Comparison of ENCODE assay signal across 28 cellular contexts in the genomic region with DNA sequence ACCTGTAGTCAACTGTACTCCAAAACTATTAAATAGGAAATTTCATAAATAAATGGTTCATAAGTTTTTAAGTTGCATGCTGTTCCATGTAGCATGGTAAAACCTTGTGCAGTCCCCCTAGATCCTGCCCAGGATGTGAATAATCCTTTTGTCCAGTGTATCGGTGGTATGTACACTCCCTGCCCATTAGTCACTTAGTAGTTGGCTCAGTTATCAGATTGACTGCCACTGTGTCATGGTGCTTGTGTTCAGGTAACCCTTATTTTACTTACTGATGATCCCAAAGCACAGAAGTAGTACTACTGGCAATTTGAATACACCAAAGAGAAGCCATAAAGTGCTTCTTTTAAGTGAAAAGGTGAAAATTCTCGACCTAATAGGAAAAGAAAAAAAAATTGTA.
DNase-seq lines count a peak whose midpoint lies in the region; ATAC-seq and TF ChIP-seq lines count a peak whose summit lies in the region.
"Had no signal": no experiment of that assay in that cellular context is flagged by ENCODE, and none has a peak within 500 bp of the region (broad histone marks: within the 10 kb centered on the region; RNA-seq: fewer than 3 reads in every experiment).

No MANE protein-coding gene starts in this region.

- peaks cover 7% of the 10 kb centered on the region for H3K4me1 Mint-ChIP-seq in Calu3 (ENCODE audit: low read depth, unreplicated experiment)
- H3K4me1 Mint-ChIP-seq: activated CD4-positive, alpha-beta memory T cell treated with anti-CD3 and anti-CD28 coated beads, Interleukin-2, amount 10 ng/mL, durations not matched to agents 7 days and 5 days; activated naive CD8-positive, alpha-beta T cell treated with anti-CD3 and anti-CD28 coated beads for 36 hours; CD4-positive, alpha-beta memory T cell; IgD-negative memory B cell; naive B cell had no signal

- intact Hi-C loops in Calu3 (cut with micrococcal nuclease; ENCODE audit: unreplicated experiment), result no loop called here
- intact Hi-C loops in PC-3 (cut with micrococcal nuclease), result loop anchor here (2.0 kb wide), 1 partner anchor 19 kb away; no protein-coding TSS in a partner anchor
- intact Hi-C loops in left cardiac atrium (cut with DNase I), result no loop called here

- POLR2A ChIA-PET in PC-3 (lab: Charles Lee; ENCODE audit: unreplicated experiment), result no interaction called here

- H3K36me3 ChIP-seq in PC-3 (ENCODE audit: low read depth, low read length), result no peaks in the 10 kb centered on the region
- H3K36me3 ChIP-seq: left ventricle myocardium inferior, neutrophil, sigmoid colon, uterus had no signal

- DNase-seq in Calu3 (peak; percentile 22), PC-3 (peak; percentile 90), dermis blood vessel endothelial cell (peak; percentile 1), kidney glomerular epithelial cell (lab: John Stamatoyannopoulos, UW) (peak; percentile 25), superior temporal gyrus (ENCODE audit: extremely low spot score) (no peak), left cardiac atrium (no peak)
- DNase-seq: activated CD4-positive, alpha-beta memory T cell treated with anti-CD3 and anti-CD28 coated beads, Interleukin-2, amount 10 ng/mL, durations not matched to agents 7 days and 5 days; activated naive CD8-positive, alpha-beta T cell treated with anti-CD3 and anti-CD28 coated beads for 36 hours; CD4-positive, alpha-beta memory T cell; left ventricle myocardium inferior; naive B cell; NCI-H1092; NCI-H187; NCI-H2171; NCI-H510A treated with DMSO at 0.1 percent for 48 hours; NK-92 treated with Interleukin-12 subunit alpha and Interleukin-12 subunit beta, amount 100 ng/mL, for 24 hours; sigmoid colon; stimulated activated CD4-positive, alpha-beta T cell treated with anti-CD3 and anti-CD28 coated beads, Interleukin-15, amount 100 ng/mL, for 24 hours; stimulated activated naive CD4-positive, alpha-beta T cell treated with Interleukin-2 at 50 U/mL for 16 hours; testis; uterus had no signal

- no peaks in the 10 kb centered on the region for H4K20me1 ChIP-seq in PC-3 (ENCODE audit: low read length)

- no peaks in the 10 kb centered on the region for H3K9me3 Mint-ChIP-seq in Calu3 (ENCODE audit: low read depth, unreplicated experiment)
- H3K9me3 Mint-ChIP-seq: activated CD4-positive, alpha-beta memory T cell treated with anti-CD3 and anti-CD28 coated beads, Interleukin-2, amount 10 ng/mL, durations not matched to agents 7 days and 5 days; activated naive CD8-positive, alpha-beta T cell treated with anti-CD3 and anti-CD28 coated beads for 36 hours; activated T-helper 2 cell treated with anti-CD3 and anti-CD28 coated beads, Interferon-gamma antibody, Interleukin-2, Interleukin-4, amounts not matched to agents 10 μg/mL and 5 μg/mL and 100 μg/mL, durations not matched to agents 14 hours and 24 hours and 36 hours had no signal

- no peaks in the 10 kb centered on the region for H3K27me3 Mint-ChIP-seq in Calu3 (ENCODE audit: unreplicated experiment)
- H3K27me3 Mint-ChIP-seq: activated CD4-positive, alpha-beta memory T cell treated with anti-CD3 and anti-CD28 coated beads, Interleukin-2, amount 10 ng/mL, durations not matched to agents 7 days and 5 days; activated naive CD8-positive, alpha-beta T cell treated with anti-CD3 and anti-CD28 coated beads for 36 hours; CD4-positive, alpha-beta memory T cell; IgD-negative memory B cell had no signal

- no peaks in the 10 kb centered on the region for H3K27me3 ChIP-seq in PC-3 (ENCODE audit: low read length)
- H3K27me3 ChIP-seq: neutrophil, sigmoid colon, testis, uterus had no signal

- peak overlapping the region; percentile 36 for H3K27ac Mint-ChIP-seq in Calu3 (ENCODE audit: unreplicated experiment)
- H3K27ac Mint-ChIP-seq: activated CD4-positive, alpha-beta memory T cell treated with anti-CD3 and anti-CD28 coated beads, Interleukin-2, amount 10 ng/mL, durations not matched to agents 7 days and 5 days; activated naive CD8-positive, alpha-beta T cell treated with anti-CD3 and anti-CD28 coated beads for 36 hours; activated T-helper 2 cell treated with anti-CD3 and anti-CD28 coated beads, Interferon-gamma antibody, Interleukin-2, Interleukin-4, amounts not matched to agents 10 μg/mL and 5 μg/mL and 100 μg/mL, durations not matched to agents 14 hours and 24 hours and 36 hours; CD4-positive, alpha-beta memory T cell; IgD-negative memory B cell; naive B cell had no signal

- ATAC-seq in PC-3 (peak; percentile 98), HG03442 (IDR thresholded peaks at IDR 0.05; ENCODE audit: unreplicated experiment) (no peak), left cardiac atrium (no peak), GM21619 (IDR thresholded peaks at IDR 0.05; ENCODE audit: unreplicated experiment) (no peak)
- ATAC-seq: A549; activated CD4-positive, CD25-positive, alpha-beta regulatory T cell treated with anti-CD3 and anti-CD28 coated beads, Interleukin-2, amount 50 U/mL, for 24 hours had no signal

- BruUV-seq in Calu3 (replicated peaks; lab: Mats Ljungman, UMichigan) (no TSS peak), PC-3 (replicated peaks; lab: Mats Ljungman, UMichigan) (no TSS peak)

- TF ChIP-seq CTCF in Calu3 (IDR thresholded peaks at IDR 0.05; ENCODE audit: unreplicated experiment) (no peak), PC-3 (conservative IDR thresholded peaks at IDR 0.05; ENCODE audit: low read depth, low read length) (no peak)

- peak overlapping the region; percentile 92 for H3K27ac ChIP-seq in PC-3 (ENCODE audit: low read length)
- H3K27ac ChIP-seq: A549, left ventricle myocardium inferior, neutrophil, sigmoid colon, testis, uterus had no signal

- H3K4me3 ChIP-seq in PC-3 (ENCODE audit: low read length), result peak overlapping the region; percentile 29; the same call in 1 of the 2 replicates
- H3K4me3 ChIP-seq: A549, left ventricle myocardium inferior, sigmoid colon, testis, uterus had no signal

- peak overlapping the region; percentile 44 for H3K9ac ChIP-seq in PC-3 (ENCODE audit: low read length)

- H3K36me3 Mint-ChIP-seq in Calu3 (ENCODE audit: insufficient read depth, unreplicated experiment), result no peaks in the 10 kb centered on the region
- H3K36me3 Mint-ChIP-seq: activated naive CD8-positive, alpha-beta T cell treated with anti-CD3 and anti-CD28 coated beads for 36 hours; CD4-positive, alpha-beta memory T cell; IgD-negative memory B cell; naive B cell had no signal

- H2AFZ ChIP-seq in PC-3 (ENCODE audit: low read length), result peak overlapping the region; percentile 22; the same call in 1 of the 2 replicates

- no peaks in the 10 kb centered on the region for H3K9me3 ChIP-seq in PC-3 (ENCODE audit: low read length)
- H3K9me3 ChIP-seq: A549, left ventricle myocardium inferior, neutrophil, sigmoid colon, testis, uterus had no signal

- no peaks in the 10 kb centered on the region for H3F3A ChIP-seq in PC-3 (ENCODE audit: low read length, unreplicated experiment)

- H3K79me2 ChIP-seq in PC-3 (ENCODE audit: low read length), result no peaks in the 10 kb centered on the region

- no peaks in the 10 kb centered on the region for H3K9me2 ChIP-seq in PC-3 (replicated peaks; ENCODE audit: low read length)

- peaks cover 41% of the 10 kb centered on the region for H3K4me1 ChIP-seq in PC-3 (ENCODE audit: insufficient read depth, low read length)
- H3K4me1 ChIP-seq: A549, sigmoid colon, testis, uterus had no signal

- peak overlapping the region; percentile 67 for H3K4me2 ChIP-seq in PC-3 (ENCODE audit: low read length)
- H3K4me2 ChIP-seq: A549 had no signal

- no peak overlapping the region for H3K4me3 Mint-ChIP-seq in Calu3 (ENCODE audit: low read depth, unreplicated experiment)
- H3K4me3 Mint-ChIP-seq: activated CD4-positive, alpha-beta memory T cell treated with anti-CD3 and anti-CD28 coated beads, Interleukin-2, amount 10 ng/mL, durations not matched to agents 7 days and 5 days; activated naive CD8-positive, alpha-beta T cell treated with anti-CD3 and anti-CD28 coated beads for 36 hours; CD4-positive, alpha-beta memory T cell; IgD-negative memory B cell; naive B cell had no signal

- CTCF ChIA-PET in Calu3 (lab: Charles Lee), result no interaction called here
- CTCF ChIA-PET in PC-3 (lab: Charles Lee), result no interaction called here

Comparison
In these comparisons a context has a peak if more than half of its experiments do, and no peak if none do; other contexts are left out.
1. DNase-seq: peak in Calu3 (single experiment), PC-3 (single experiment), dermis blood vessel endothelial cell (single experiment) and kidney glomerular epithelial cell (single experiment); none in superior temporal gyrus (single experiment) and left cardiac atrium (single experiment).